In genomic region chr4:55378617-55379467, GRCh38 we compare ENCODE assay signal across 16 cellular contexts. TPM values are rescaled to one million over a fixed set of nuclear protein-coding genes. Genes with fewer than 3 reads are reported as not detected.
DNase-seq lines count a peak whose midpoint lies in the region; ATAC-seq, FAIRE-seq and TF ChIP-seq lines count a peak whose summit lies in the region.
"Had no signal": no experiment of that assay in that cellular context is flagged by ENCODE, and none has a peak within 500 bp of the region (broad histone marks: within the 10 kb centered on the region; RNA-seq: fewer than 3 reads in every experiment).

No MANE protein-coding gene starts in this region.

- FAIRE-seq in bronchial epithelial cell (lab: Jason Lieb, UNC): peak; percentile 81

- 48 to 75% methylated on average over 13 of the region's 13 CpGs for WGBS in lung, 2 donors

- H3K27ac Mint-ChIP-seq in activated naive CD4-positive, alpha-beta T cell treated with anti-CD3 and anti-CD28 coated beads for 36 hours: no peak overlapping the region
- H3K27ac Mint-ChIP-seq: activated CD4-positive, alpha-beta T cell treated with anti-CD3 and anti-CD28 coated beads for 36 hours; activated naive CD8-positive, alpha-beta T cell treated with anti-CD3 and anti-CD28 coated beads, Interleukin-2, amount 10 ng/mL, durations not matched to agents 7 days and 5 days; T-helper 1 cell treated with Interleukin-12 subunit alpha and Interleukin-12 subunit beta and Interleukin-4 antibody, amounts not matched to agents 30 μg/mL and 1 μg/mL, for 36 hours had no signal

- peak overlapping the region; percentile 74 for H2AFZ ChIP-seq in PC-3 (ENCODE audit: low read length)

- H3K9ac ChIP-seq in PC-3 (ENCODE audit: low read length): peak overlapping the region; percentile 41

- H3K9me3 ChIP-seq in BE2C (no peaks in the 10 kb centered on the region), PC-3 (ENCODE audit: low read length) (no peaks in the 10 kb centered on the region), lung (ENCODE audit: control insufficient read depth in 2 of 2, insufficient read depth in 1 of 2, low read length in 1 of 2) (no peaks in the 10 kb centered on the region)
- H3K9me3 ChIP-seq: testis had no signal

- peak overlapping the region; percentile 77 for H3K4me2 ChIP-seq in PC-3 (ENCODE audit: low read length)

- no peak for TF ChIP-seq CTCF in BE2C (IDR thresholded peaks at IDR 0.05; ENCODE audit: low read depth, low read length)
- TF ChIP-seq CTCF in PC-3 (conservative IDR thresholded peaks at IDR 0.05; ENCODE audit: low read depth, low read length): no peak
- TF ChIP-seq CTCF in bronchial epithelial cell (IDR thresholded peaks at IDR 0.05; ENCODE audit: insufficient read depth, low read length, severe bottlenecking): no peak
- no peak for TF ChIP-seq CTCF in lung (IDR thresholded peaks at IDR 0.05; ENCODE audit: control extremely low read depth, extremely low read depth)

- intact Hi-C loops in PC-3 (cut with micrococcal nuclease): loop anchor here (1.0 kb wide), 3 partner anchors 14 to 31 kb away; no protein-coding TSS in a partner anchor
- intact Hi-C loops in activated naive CD4-positive, alpha-beta T cell treated with anti-CD3 and anti-CD28 coated beads for 36 hours (cut with micrococcal nuclease): no loop called here

- H3K9me3 Mint-ChIP-seq in activated naive CD4-positive, alpha-beta T cell treated with anti-CD3 and anti-CD28 coated beads for 36 hours: no peaks in the 10 kb centered on the region
- H3K9me3 Mint-ChIP-seq: activated naive CD8-positive, alpha-beta T cell treated with anti-CD3 and anti-CD28 coated beads, Interleukin-2, amount 10 ng/mL, durations not matched to agents 7 days and 5 days; T-helper 1 cell treated with Interleukin-12 subunit alpha and Interleukin-12 subunit beta and Interleukin-4 antibody, amounts not matched to agents 30 μg/mL and 1 μg/mL, for 36 hours had no signal

- no peaks in the 10 kb centered on the region for H4K20me1 ChIP-seq in PC-3 (ENCODE audit: low read length)

- peak; percentile 12 for DNase-seq in BE2C
- DNase-seq in PC-3: peak; percentile 99
- DNase-seq in bronchial epithelial cell (ENCODE audit: low read depth): peak; percentile 86
- DNase-seq in lung (ENCODE audit: low spot score): peak; percentile 71
- DNase-seq in germinal center (ENCODE audit: low spot score): no peak
- no peak for DNase-seq in activated naive CD4-positive, alpha-beta T cell treated with anti-CD3 and anti-CD28 coated beads for 36 hours
- DNase-seq in NK-92 (lab: John Stamatoyannopoulos, UW; ENCODE audit: unreplicated experiment): no peak
- DNase-seq: activated CD4-positive, alpha-beta T cell treated with anti-CD3 and anti-CD28 coated beads for 36 hours; activated naive CD8-positive, alpha-beta T cell treated with anti-CD3 and anti-CD28 coated beads, Interleukin-2, amount 10 ng/mL, durations not matched to agents 7 days and 5 days; AML-193; DMS53; NCI-H226; OCI-M1; testis had no signal

- TSS peak; percentile 99 for BruUV-seq in PC-3 (replicated peaks; lab: Mats Ljungman, UMichigan)

- H3K27me3 ChIP-seq in BE2C (no peaks in the 10 kb centered on the region), PC-3 (ENCODE audit: low read length) (no peaks in the 10 kb centered on the region), bronchial epithelial cell (ENCODE audit: control insufficient read depth, insufficient read depth, low read length) (no peaks in the 10 kb centered on the region), lung (ENCODE audit: control insufficient read depth, insufficient read depth) (no peaks in the 10 kb centered on the region)
- H3K27me3 ChIP-seq: testis had no signal

- H3K4me3 ChIP-seq in BE2C (ENCODE audit: low read depth, low read length) (no peak overlapping the region), PC-3 (ENCODE audit: low read length) (peak overlapping the region; percentile 55), bronchial epithelial cell (ENCODE audit: low read depth, low read length) (no peak overlapping the region), lung (no peak overlapping the region)
- H3K4me3 ChIP-seq: testis had no signal

- H3K36me3 Mint-ChIP-seq in activated naive CD4-positive, alpha-beta T cell treated with anti-CD3 and anti-CD28 coated beads for 36 hours (ENCODE audit: low read depth): no peaks in the 10 kb centered on the region
- H3K36me3 Mint-ChIP-seq: activated naive CD8-positive, alpha-beta T cell treated with anti-CD3 and anti-CD28 coated beads, Interleukin-2, amount 10 ng/mL, durations not matched to agents 7 days and 5 days had no signal

- H3K9me2 ChIP-seq in PC-3 (replicated peaks; ENCODE audit: low read length): no peaks in the 10 kb centered on the region

- no peaks in the 10 kb centered on the region for H3K4me1 ChIP-seq in BE2C
- H3K4me1 ChIP-seq in PC-3 (ENCODE audit: insufficient read depth, low read length): peaks cover 20% of the 10 kb centered on the region
- peaks cover 0 to 3% of the 10 kb centered on the region in 2 donors for H3K4me1 ChIP-seq in lung (ENCODE audit: control insufficient read depth in 2 of 2, insufficient read depth in 2 of 2, low read length in 2 of 2)
- H3K4me1 ChIP-seq: testis had no signal

- no peaks in the 10 kb centered on the region for H3F3A ChIP-seq in PC-3 (ENCODE audit: low read length, unreplicated experiment)

- H3K36me3 ChIP-seq in BE2C (no peaks in the 10 kb centered on the region), PC-3 (ENCODE audit: low read depth, low read length) (no peaks in the 10 kb centered on the region), bronchial epithelial cell (ENCODE audit: control insufficient read depth, insufficient read depth, low read length) (no peaks in the 10 kb centered on the region), lung (ENCODE audit: control insufficient read depth in 2 of 2, insufficient read depth in 2 of 2, low read length in 2 of 2) (no peaks in the 10 kb centered on the region)

- POLR2A ChIA-PET in PC-3 (lab: Charles Lee; ENCODE audit: unreplicated experiment): interaction anchor here (0.6 kb wide), 1 partner anchor 27 kb away, joined by 3 read pairs; no protein-coding TSS in a partner anchor

- H3K4me3 Mint-ChIP-seq in activated naive CD4-positive, alpha-beta T cell treated with anti-CD3 and anti-CD28 coated beads for 36 hours: no peak overlapping the region
- H3K4me3 Mint-ChIP-seq: activated CD4-positive, alpha-beta T cell treated with anti-CD3 and anti-CD28 coated beads for 36 hours; activated naive CD8-positive, alpha-beta T cell treated with anti-CD3 and anti-CD28 coated beads, Interleukin-2, amount 10 ng/mL, durations not matched to agents 7 days and 5 days; T-helper 1 cell treated with Interleukin-12 subunit alpha and Interleukin-12 subunit beta and Interleukin-4 antibody, amounts not matched to agents 30 μg/mL and 1 μg/mL, for 36 hours had no signal

- H3K27ac ChIP-seq in PC-3 (ENCODE audit: low read length) (peak overlapping the region; percentile 83), lung (ENCODE audit: low read depth in 1 of 2, low read length in 1 of 2) (no peak overlapping the region)
- H3K27ac ChIP-seq: testis had no signal

- CTCF ChIA-PET in PC-3 (lab: Charles Lee): interaction anchor here (0.6 to 0.7 kb wide), 2 partner anchors 46 to 355 kb away, joined by 3 to 4 read pairs; no protein-coding TSS in a partner anchor
- CTCF ChIA-PET in activated naive CD4-positive, alpha-beta T cell treated with anti-CD3 and anti-CD28 coated beads for 36 hours (lab: Charles Lee): no interaction called here

- H3K4me1 Mint-ChIP-seq in activated naive CD4-positive, alpha-beta T cell treated with anti-CD3 and anti-CD28 coated beads for 36 hours (ENCODE audit: low read depth): no peaks in the 10 kb centered on the region
- H3K4me1 Mint-ChIP-seq: activated CD4-positive, alpha-beta T cell treated with anti-CD3 and anti-CD28 coated beads for 36 hours had no signal

- no peaks in the 10 kb centered on the region for H3K27me3 Mint-ChIP-seq in activated naive CD4-positive, alpha-beta T cell treated with anti-CD3 and anti-CD28 coated beads for 36 hours (ENCODE audit: low read depth)
- H3K27me3 Mint-ChIP-seq: activated CD4-positive, alpha-beta T cell treated with anti-CD3 and anti-CD28 coated beads for 36 hours; activated naive CD8-positive, alpha-beta T cell treated with anti-CD3 and anti-CD28 coated beads, Interleukin-2, amount 10 ng/mL, durations not matched to agents 7 days and 5 days had no signal

- ATAC-seq in PC-3 (peak; percentile 94), lung (ENCODE audit: insufficient read depth, low FRiP score) (peak; percentile 11), GM19324 (IDR thresholded peaks at IDR 0.05; ENCODE audit: low FRiP score, unreplicated experiment) (no peak)
- ATAC-seq: activated CD4-positive, alpha-beta T cell treated with anti-CD3 and anti-CD28 coated beads for 36 hours had no signal

- no peaks in the 10 kb centered on the region for H3K79me2 ChIP-seq in PC-3 (ENCODE audit: low read length)

RNA-seq across cellular contexts. Expression of gene TMEM165, which starts 16.9 kb away (rescaled TPM):
- 45.3 TPM for polyA plus RNA-seq in BE2C (2012; ENCODE audit: insufficient read depth, insufficient read length, low read depth)
- total RNA-seq in PC-3 (2014; rRNA removed) (146 and 148 TPM in 2 replicates), bronchial epithelial cell (75.8 and 108 TPM in 2 replicates), lung (100 to 1,000 TPM; 178 to 184 TPM)
- polyA plus RNA-seq in lung: 100 to 1,000 TPM; 152 to 179 TPM
- total RNA-seq in activated naive CD4-positive, alpha-beta T cell treated with anti-CD3 and anti-CD28 coated beads for 36 hours: 10 to 100 TPM; 39.1 to 40.6 TPM

RNA-seq across cellular contexts. Expression of gene SRD5A3, which starts 32.8 kb away (rescaled TPM):
- 4.4 TPM for polyA plus RNA-seq in BE2C (2012; ENCODE audit: insufficient read depth, insufficient read length, low read depth)
- total RNA-seq in PC-3 (2014; rRNA removed) (15.2 and 24.0 TPM in 2 replicates), bronchial epithelial cell (5.5 and 19.5 TPM in 2 replicates), lung (10 to 100 TPM; 13.6 to 31.5 TPM)
- polyA plus RNA-seq in lung: 10 to 100 TPM; 16.6 to 37.1 TPM
- total RNA-seq in activated naive CD4-positive, alpha-beta T cell treated with anti-CD3 and anti-CD28 coated beads for 36 hours: 10 to 100 TPM; 21.7 to 22.3 TPM

Comparison
In these comparisons a context has a peak if more than half of its experiments do, and no peak if none do; other contexts are left out.
1. DNase-seq: peak in BE2C (single experiment), PC-3 (single experiment), bronchial epithelial cell (single experiment) and lung (single experiment); none in germinal center (single experiment), activated naive CD4-positive, alpha-beta T cell treated with anti-CD3 and anti-CD28 coated beads for 36 hours (single experiment) and NK-92 (single experiment).